Comparison of ENCODE assay signal across 9 cellular contexts in genomic region chr1:155094622-155094948, GRCh38. TPM values are rescaled to one million over a fixed set of nuclear protein-coding genes. Genes with fewer than 3 reads are reported as not detected.
DNase-seq lines count a peak whose midpoint lies in the region; ATAC-seq and TF ChIP-seq lines count a peak whose summit lies in the region.
"Had no signal": no experiment of that assay in that cellular context is flagged by ENCODE, and none has a peak within 500 bp of the region (broad histone marks: within the 10 kb centered on the region; RNA-seq: fewer than 3 reads in every experiment).

No MANE protein-coding gene starts in this region.

- H3K36me3 Mint-ChIP-seq in CD4-positive, alpha-beta T cell (ENCODE audit: low read depth) = no peaks in the 10 kb centered on the region
- H3K36me3 Mint-ChIP-seq in effector memory CD8-positive, alpha-beta T cell (ENCODE audit: insufficient read depth) = peaks cover 4% of the 10 kb centered on the region
- H3K36me3 Mint-ChIP-seq in activated T-cell treated with anti-CD3 and anti-CD28 coated beads, Interleukin-2, amount 50 U/mL, for 4 hours (ENCODE audit: insufficient read depth) = no peaks in the 10 kb centered on the region
- H3K36me3 Mint-ChIP-seq: neural progenitor cell had no signal

- no peak for ATAC-seq in CD4-positive, alpha-beta T cell (ENCODE audit: poor library complexity)
- peak; percentile 73 for ATAC-seq in omental fat pad (ENCODE audit: low FRiP score)
- no peak for ATAC-seq in effector memory CD8-positive, alpha-beta T cell (replicated peaks)
- no peak for ATAC-seq in GM19324 (IDR thresholded peaks at IDR 0.05; ENCODE audit: low FRiP score, unreplicated experiment)
- ATAC-seq in activated T-cell treated with anti-CD3 and anti-CD28 coated beads, Interleukin-2, amount 50 U/mL, for 4 hours = no peak

- H3K27me3 ChIP-seq in CD4-positive, alpha-beta T cell (ENCODE audit: control insufficient read depth, insufficient read depth, low read length) = no peaks in the 10 kb centered on the region

- intact Hi-C loops in CD4-positive, alpha-beta T cell (cut with DNase I, micrococcal nuclease) = loop anchor here (5.0 to 10.0 kb wide), 3 partner anchors 33 to 500 kb away; partner anchors contain the start of gene EFNA1 (in 1 of the 2)

- TF ChIP-seq CTCF in CD4-positive, alpha-beta T cell (IDR thresholded peaks at IDR 0.05) = peak; percentile 25
- TF ChIP-seq CTCF in omental fat pad (IDR thresholded peaks at IDR 0.05) = no peak

- peaks cover 5% of the 10 kb centered on the region for H3K4me1 Mint-ChIP-seq in CD4-positive, alpha-beta T cell (ENCODE audit: low read depth)
- peaks cover 0 to 3% of the 10 kb centered on the region in 2 donors for H3K4me1 Mint-ChIP-seq in effector memory CD8-positive, alpha-beta T cell (ENCODE audit: low read depth in 2 of 2)
- peaks cover 5% of the 10 kb centered on the region for H3K4me1 Mint-ChIP-seq in activated T-cell treated with anti-CD3 and anti-CD28 coated beads, Interleukin-2, amount 50 U/mL, for 4 hours (ENCODE audit: low read depth)

- POLR2A ChIA-PET in CD4-positive, alpha-beta T cell (lab: Charles Lee) = interaction anchor here (1.3 kb wide), 1 partner anchor 78 kb away, joined by 3 read pairs; the partner anchor contains the start of gene KRTCAP2

- DNase-seq in CD4-positive, alpha-beta T cell = no peak
- DNase-seq in caudate nucleus (lab: John Stamatoyannopoulos, UW) (no peak), omental fat pad (ENCODE audit: low spot score) (no peak)
- DNase-seq in effector memory CD8-positive, alpha-beta T cell = no peak
- no peak for DNase-seq in activated T-cell treated with anti-CD3 and anti-CD28 coated beads, Interleukin-2, amount 50 U/mL, for 4 hours
- DNase-seq: left colon had no signal

- no peaks in the 10 kb centered on the region for H3K27me3 Mint-ChIP-seq in CD4-positive, alpha-beta T cell
- H3K27me3 Mint-ChIP-seq in effector memory CD8-positive, alpha-beta T cell = peaks cover 13 to 31% of the 10 kb centered on the region in 2 donors
- H3K27me3 Mint-ChIP-seq in activated T-cell treated with anti-CD3 and anti-CD28 coated beads, Interleukin-2, amount 50 U/mL, for 4 hours (ENCODE audit: low read depth) = peaks cover 4% of the 10 kb centered on the region

- CTCF ChIA-PET in CD4-positive, alpha-beta T cell (lab: Charles Lee) = interaction anchor here (1.0 to 1.3 kb wide), 2 partner anchors 12 to 73 kb away, joined by 3 to 7 read pairs; no protein-coding TSS in a partner anchor

- H3K9me3 Mint-ChIP-seq in CD4-positive, alpha-beta T cell = no peaks in the 10 kb centered on the region
- H3K9me3 Mint-ChIP-seq in effector memory CD8-positive, alpha-beta T cell = no peaks in the 10 kb centered on the region
- H3K9me3 Mint-ChIP-seq in activated T-cell treated with anti-CD3 and anti-CD28 coated beads, Interleukin-2, amount 50 U/mL, for 4 hours = no peaks in the 10 kb centered on the region
- H3K9me3 Mint-ChIP-seq: neural progenitor cell had no signal

- H3K4me3 Mint-ChIP-seq in CD4-positive, alpha-beta T cell = no peak overlapping the region
- H3K4me3 Mint-ChIP-seq in effector memory CD8-positive, alpha-beta T cell = no peak overlapping the region
- H3K4me3 Mint-ChIP-seq in activated T-cell treated with anti-CD3 and anti-CD28 coated beads, Interleukin-2, amount 50 U/mL, for 4 hours = no peak overlapping the region
- H3K4me3 Mint-ChIP-seq: B cell, neural progenitor cell had no signal

- H3K27ac ChIP-seq in CD4-positive, alpha-beta T cell (ENCODE audit: low read depth, low read length) = no peak overlapping the region
- peak overlapping the region; percentile 83 for H3K27ac ChIP-seq in caudate nucleus (ENCODE audit: low read depth, low read length)
- H3K27ac ChIP-seq: neural progenitor cell had no signal

- no peak overlapping the region for H3K27ac Mint-ChIP-seq in CD4-positive, alpha-beta T cell
- no peak overlapping the region for H3K27ac Mint-ChIP-seq in effector memory CD8-positive, alpha-beta T cell
- H3K27ac Mint-ChIP-seq: B cell, neural progenitor cell had no signal

- H3K9me3 ChIP-seq in CD4-positive, alpha-beta T cell (ENCODE audit: control insufficient read depth, low read length) = no peaks in the 10 kb centered on the region

RNA-seq across cellular contexts. Expression of gene EFNA3, which starts 15.9 kb away (rescaled TPM):
- under 1 TPM; 0.22 to 0.47 TPM for total RNA-seq in CD4-positive, alpha-beta T cell
- total RNA-seq in omental fat pad = 1 to 10 TPM in 2 of 4 donors, under 1 TPM in 1, not detected in 1; 0.84 to 1.8 (median 1.6) TPM
- total RNA-seq in activated T-cell treated with anti-CD3 and anti-CD28 coated beads, Interleukin-2, amount 50 U/mL, for 4 hours = 1 to 10 TPM in 2 of 3 donors, under 1 TPM in 1; 0.84 to 2.0 (median 1.1) TPM

RNA-seq across cellular contexts. Expression of gene EFNA4, which starts 31.0 kb away (rescaled TPM):
- total RNA-seq in CD4-positive, alpha-beta T cell = 1 to 10 TPM; 2.4 to 3.3 TPM
- 1 to 10 TPM; 1.7 to 5.0 (median 4.4) TPM for total RNA-seq in omental fat pad
- 1 to 10 TPM; 4.2 to 4.5 (median 4.3) TPM for total RNA-seq in activated T-cell treated with anti-CD3 and anti-CD28 coated beads, Interleukin-2, amount 50 U/mL, for 4 hours

RNA-seq across cellular contexts. Expression of gene EFNA1, which starts 33.1 kb away (rescaled TPM):
- total RNA-seq in CD4-positive, alpha-beta T cell = 1 to 10 TPM; 4.2 to 5.9 TPM
- 10 to 100 TPM; 29.2 to 61.7 (median 56.7) TPM for total RNA-seq in omental fat pad
- total RNA-seq in activated T-cell treated with anti-CD3 and anti-CD28 coated beads, Interleukin-2, amount 50 U/mL, for 4 hours = under 1 TPM; 0.30 to 0.61 (median 0.32) TPM
- total RNA-seq: B cell had no signal

RNA-seq across cellular contexts. Expression of gene SLC50A1, which starts 41.1 kb away (rescaled TPM):
- total RNA-seq in CD4-positive, alpha-beta T cell = 10 to 100 TPM; 10.2 to 12.5 TPM
- 10 to 100 TPM; 26.8 to 40.6 (median 27.5) TPM for total RNA-seq in omental fat pad
- 10 to 100 TPM; 29.1 to 36.0 (median 33.5) TPM for total RNA-seq in activated T-cell treated with anti-CD3 and anti-CD28 coated beads, Interleukin-2, amount 50 U/mL, for 4 hours

RNA-seq across cellular contexts. Expression of gene ADAM15, which starts 43.5 kb away (rescaled TPM):
- total RNA-seq in CD4-positive, alpha-beta T cell = 10 to 100 TPM; 17.2 to 20.1 TPM
- total RNA-seq in omental fat pad = 100 to 1,000 TPM; 116 to 262 (median 157) TPM
- 10 to 100 TPM; 46.3 to 63.4 (median 48.8) TPM for total RNA-seq in activated T-cell treated with anti-CD3 and anti-CD28 coated beads, Interleukin-2, amount 50 U/mL, for 4 hours

Comparison
In these comparisons a context has a peak if more than half of its experiments do, and no peak if none do; other contexts are left out.
1. RNA of gene EFNA1, which starts 33.1 kb away (total RNA-seq): 29.2 to 61.7 TPM in omental fat pad; 4.2 to 5.9 TPM in CD4-positive, alpha-beta T cell and 0.30 to 0.61 TPM in activated T-cell treated with anti-CD3 and anti-CD28 coated beads, Interleukin-2, amount 50 U/mL, for 4 hours; every median in the first group is over 4 times any median in the second.